14 cellular contexts compared by ENCODE assay signal in genomic region chr19:23286477-23286876, GRCh38. TPM values are rescaled to one million over a fixed set of nuclear protein-coding genes. Genes with fewer than 3 reads are reported as not detected.
DNase-seq lines count a peak whose midpoint lies in the region; ATAC-seq, FAIRE-seq and TF ChIP-seq lines count a peak whose summit lies in the region.
"Had no signal": no experiment of that assay in that cellular context is flagged by ENCODE, and none has a peak within 500 bp of the region (broad histone marks: within the 10 kb centered on the region; RNA-seq: fewer than 3 reads in every experiment).

No MANE protein-coding gene starts in this region.

- H3K4me1 Mint-ChIP-seq in memory B cell (peaks cover 6% of the 10 kb centered on the region), T-cell (peaks cover 13 to 24% (median 21%) of the 10 kb centered on the region in 3 donors)
- H3K4me1 Mint-ChIP-seq: activated naive CD8-positive, alpha-beta T cell treated with anti-CD3 and anti-CD28 coated beads, Interleukin-2, amount 10 ng/mL, durations not matched to agents 7 days and 5 days had no signal

- TF ChIP-seq CTCF in HFF-Myc (IDR thresholded peaks at IDR 0.05; ENCODE audit: low read depth, low read length, missing control alignments), result peak; percentile 32
- TF ChIP-seq CTCF in astrocyte of the cerebellum (IDR thresholded peaks at IDR 0.05; ENCODE audit: low read depth, low read length, missing control alignments), result peak; percentile 20

- ATAC-seq in memory B cell (ENCODE audit: low read depth) (peak; percentile 62), T-cell (replicated peaks in 1 of 4) (no peak)
- ATAC-seq: Right ventricle myocardium inferior had no signal

- FAIRE-seq in frontal cortex (lab: Jason Lieb, UNC), result no peak
- FAIRE-seq: kidney had no signal

- CTCF ChIA-PET in T-cell (lab: Charles Lee), result interaction anchor here in 1 of 2 donors (0.6 kb wide), 1 partner anchor 652 kb away, joined by 3 read pairs; no protein-coding TSS in a partner anchor

- DNase-seq in NCI-H2171 treated with DMSO at 0.1 percent for 48 hours (lab: John Stamatoyannopoulos, UW) (peak; percentile 16), NCI-H2171 (lab: John Stamatoyannopoulos, UW) (no peak), HFF-Myc (ENCODE audit: extremely low read depth, low read depth) (no peak), astrocyte of the cerebellum (ENCODE audit: low read depth) (no peak), memory B cell (ENCODE audit: low spot score in 2 of 2) (peak in 1 of 2 donors; percentile 24), midbrain (lab: John Stamatoyannopoulos, UW) (no peak), frontal cortex (ENCODE audit: low spot score in 2 of 2) (no peak), T-cell (no peak)
- DNase-seq: activated CD4-positive, alpha-beta T cell treated with anti-CD3 and anti-CD28 coated beads, Interleukin-2, amount 10 ng/mL, durations not matched to agents 24 days and 14 days; activated naive CD8-positive, alpha-beta T cell treated with anti-CD3 and anti-CD28 coated beads, Interleukin-2, amount 10 ng/mL, durations not matched to agents 7 days and 5 days; effector CD8-positive, alpha-beta T cell; kidney; NCI-H1930 had no signal

- H3K9me3 Mint-ChIP-seq in memory B cell (peaks cover 9% of the 10 kb centered on the region), T-cell (peaks cover 10 to 16% (median 10%) of the 10 kb centered on the region in 3 donors)

- in situ Hi-C loops in astrocyte of the cerebellum (cut with HindIII; ENCODE audit: low sequenced_read_pairs), result no loop called here

- H3K27ac Mint-ChIP-seq in memory B cell (no peak overlapping the region), T-cell (no peak overlapping the region)
- H3K27ac Mint-ChIP-seq: activated CD4-positive, alpha-beta T cell treated with anti-CD3 and anti-CD28 coated beads, Interleukin-2, amount 10 ng/mL, durations not matched to agents 24 days and 14 days; activated naive CD8-positive, alpha-beta T cell treated with anti-CD3 and anti-CD28 coated beads, Interleukin-2, amount 10 ng/mL, durations not matched to agents 7 days and 5 days had no signal

- POLR2A ChIA-PET in T-cell (lab: Charles Lee), result no interaction called here

- H3K4me3 ChIP-seq in HFF-Myc (replicated peaks; ENCODE audit: low read depth, low read length) (no peak overlapping the region), astrocyte of the cerebellum (ENCODE audit: low read depth, low read length) (no peak overlapping the region)

- H3K27me3 Mint-ChIP-seq in memory B cell (no peaks in the 10 kb centered on the region), T-cell (no peaks in the 10 kb centered on the region)
- H3K27me3 Mint-ChIP-seq: activated CD4-positive, alpha-beta T cell treated with anti-CD3 and anti-CD28 coated beads, Interleukin-2, amount 10 ng/mL, durations not matched to agents 24 days and 14 days; activated naive CD8-positive, alpha-beta T cell treated with anti-CD3 and anti-CD28 coated beads, Interleukin-2, amount 10 ng/mL, durations not matched to agents 7 days and 5 days had no signal

- peaks cover 2% of the 10 kb centered on the region for H3K36me3 Mint-ChIP-seq in memory B cell
- peaks cover 4% of the 10 kb centered on the region for H3K36me3 Mint-ChIP-seq in T-cell

- no peak overlapping the region for H3K4me3 Mint-ChIP-seq in memory B cell
- H3K4me3 Mint-ChIP-seq in T-cell, result no peak overlapping the region
- H3K4me3 Mint-ChIP-seq: activated CD4-positive, alpha-beta T cell treated with anti-CD3 and anti-CD28 coated beads, Interleukin-2, amount 10 ng/mL, durations not matched to agents 24 days and 14 days; activated naive CD8-positive, alpha-beta T cell treated with anti-CD3 and anti-CD28 coated beads, Interleukin-2, amount 10 ng/mL, durations not matched to agents 7 days and 5 days had no signal

RNA-seq across cellular contexts. Expression of gene ZNF724, which starts 36.3 kb away (rescaled TPM):
- total RNA-seq in frontal cortex (24.1 TPM), T-cell (1 to 10 TPM; 3.3 to 6.5 (median 6.0) TPM)
